In the genomic region with DNA sequence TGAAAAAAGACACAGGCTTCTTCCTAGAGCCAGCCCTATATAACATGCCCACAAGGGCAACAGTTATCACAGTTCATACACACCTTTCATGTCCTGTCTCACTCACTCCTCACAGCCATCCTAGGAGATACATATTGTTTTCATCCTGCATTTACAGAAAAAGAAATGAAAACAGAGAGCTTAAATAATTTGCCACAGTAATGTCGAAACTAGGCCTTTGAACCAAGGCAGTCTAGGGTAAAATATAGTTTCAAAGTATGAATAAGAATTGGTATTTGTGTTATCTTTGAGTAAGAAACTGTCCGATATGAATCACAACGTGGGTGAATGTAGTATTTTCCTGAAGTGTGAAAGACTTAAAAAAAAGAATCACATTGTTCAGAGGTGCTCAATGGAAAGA, we compare ENCODE assay signal across 14 cellular contexts. TPM values are rescaled to one million over a fixed set of nuclear protein-coding genes. Genes with fewer than 3 reads are reported as not detected.
A peak's percentile ranks its signal among the peaks of the same experiment; 100 is the strongest.
DNase-seq lines count a peak whose midpoint lies in the region; ATAC-seq, FAIRE-seq and TF ChIP-seq lines count a peak whose summit lies in the region.
"Had no signal": no experiment of that assay in that cellular context is flagged by ENCODE, and none has a peak within 500 bp of the region (broad histone marks: within the 10 kb centered on the region; RNA-seq: fewer than 3 reads in every experiment).

No MANE protein-coding gene starts in this region.

- H3K36me3 ChIP-seq in body of pancreas (replicated peaks in 1 of 2; ENCODE audit: insufficient read depth in 1 of 2, low read depth in 2 of 2) = peaks cover 0 to 4% of the 10 kb centered on the region in 2 donors
- H3K36me3 ChIP-seq: adrenal gland had no signal

- H3K27me3 ChIP-seq in body of pancreas = no peaks in the 10 kb centered on the region
- H3K27me3 ChIP-seq: adrenal gland, stomach had no signal

- no peaks in the 10 kb centered on the region for H3K9me3 ChIP-seq in body of pancreas
- H3K9me3 ChIP-seq: adrenal gland, stomach had no signal

- TF ChIP-seq CTCF in body of pancreas (IDR thresholded peaks at IDR 0.05) = no peak

- intact Hi-C loops in body of pancreas (cut with DNase I) = no loop called here

- no peak overlapping the region for H3K4me3 ChIP-seq in body of pancreas
- H3K4me3 ChIP-seq: adrenal gland, stomach had no signal

- no peak for DNase-seq in GM19239 (ENCODE audit: insufficient read length, low spot score)
- no peak for DNase-seq in body of pancreas
- DNase-seq in globus pallidus (ENCODE audit: low spot score) = no peak
- DNase-seq: activated CD8-positive, alpha-beta memory T cell treated with anti-CD3 and anti-CD28 coated beads, Interleukin-2, amount 50 U/mL, for 48 hours; adrenal gland; AML-193; NCI-H510A; stimulated activated CD4-positive, alpha-beta T cell treated with anti-CD3 and anti-CD28 coated beads, Interleukin-4, amount 100 ng/mL, for 24 hours; stomach had no signal

- ATAC-seq in GM18499 (IDR thresholded peaks at IDR 0.05; ENCODE audit: insufficient read depth, unreplicated experiment) (peak; percentile 93), GM19397 (IDR thresholded peaks at IDR 0.05; ENCODE audit: unreplicated experiment) (peak; percentile 59), HG02759 (IDR thresholded peaks at IDR 0.05; ENCODE audit: unreplicated experiment) (peak; percentile 95), HG03378 (IDR thresholded peaks at IDR 0.05; ENCODE audit: unreplicated experiment) (peak; percentile 98), esophagus mucosa (no peak), body of pancreas (no peak)

- WGBS in body of pancreas, 2 donors = 80 to 84% methylated on average over 3 of the region's 3 CpGs

- no peak for TF ChIP-seq POLR2A in body of pancreas (IDR thresholded peaks at IDR 0.05)

- FAIRE-seq in GM19239 (lab: Jason Lieb, UNC) = no peak

- H3K27ac ChIP-seq in body of pancreas = no peak overlapping the region
- H3K27ac ChIP-seq: adrenal gland, stomach had no signal

- H3K4me1 ChIP-seq in body of pancreas = peaks cover 6% of the 10 kb centered on the region
- H3K4me1 ChIP-seq: adrenal gland had no signal

RNA-seq across cellular contexts. Expression of a gene that starts 26.8 kb away (rescaled TPM):
- total RNA-seq in esophagus mucosa (0.76 TPM), body of pancreas (100 to 1,000 TPM in 1 of 2 donors, 10 to 100 TPM in 1; 72.8 to 228 TPM)

Comparison
In these comparisons a context has a peak if more than half of its experiments do, and no peak if none do; other contexts are left out.
1. ATAC-seq: peak in GM18499 (single experiment), GM19397 (single experiment), HG02759 (single experiment) and HG03378 (single experiment); none in esophagus mucosa (single experiment) and body of pancreas (single experiment).
2. RNA of a gene that starts 26.8 kb away (total RNA-seq): 72.8 to 228 TPM in body of pancreas; 0.76 TPM in esophagus mucosa (single experiment); every median in the first group is over 10 times any median in the second.